ENCODE assay signal across 1 cellular context in the genomic region with DNA sequence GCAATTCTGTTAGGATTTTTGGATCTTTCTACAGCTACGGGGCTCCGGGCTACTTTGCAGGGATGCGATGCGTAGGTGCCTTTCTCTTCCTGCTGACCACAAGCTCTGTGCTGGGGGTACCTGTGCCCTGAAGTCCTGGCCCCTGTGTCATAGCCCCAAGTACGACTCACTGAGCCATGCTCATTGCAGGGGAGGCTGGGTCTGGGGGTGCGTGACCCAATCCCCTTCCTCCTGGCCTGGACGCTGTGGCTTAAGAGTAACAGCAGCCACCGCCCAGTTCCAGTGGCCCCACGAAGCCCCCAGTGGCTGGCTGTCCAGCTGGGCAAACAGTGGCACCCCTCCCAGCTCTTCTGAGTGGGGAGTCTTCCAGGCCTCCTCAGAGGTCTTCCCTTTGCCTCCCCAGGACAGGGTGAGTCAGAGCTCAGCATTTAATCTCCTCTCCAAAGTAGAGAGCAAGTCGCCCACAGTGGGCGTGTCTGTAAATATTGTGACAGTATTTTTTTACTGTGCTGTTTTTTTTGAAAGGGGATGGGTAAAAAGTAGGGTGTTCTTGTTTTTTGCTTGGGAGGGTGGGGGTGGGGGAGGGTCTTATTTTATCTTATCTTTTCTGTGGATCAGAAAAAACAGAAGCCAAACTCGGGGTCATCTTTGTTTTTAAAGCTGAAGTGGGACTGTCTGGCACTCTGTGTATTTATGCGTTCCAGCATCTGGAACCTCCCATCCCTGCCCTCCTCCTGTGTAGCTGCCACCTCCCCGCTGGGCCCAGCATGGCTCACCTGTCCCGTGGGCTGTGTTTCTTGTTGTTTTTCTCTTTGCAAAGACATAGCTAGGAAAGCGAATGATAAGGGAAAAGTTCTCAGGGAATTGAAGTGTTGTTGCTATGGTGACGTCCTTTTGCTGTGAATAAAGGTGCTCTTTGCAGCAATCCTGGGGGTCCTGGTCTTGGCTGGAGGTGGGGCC.
TF ChIP-seq lines count a peak whose summit lies in the region.

No MANE protein-coding gene starts in this region.

TF ChIP-seq in GM12878, 131 proteins besides CTCF, POLR2A, EP300 and RAD21:
- TF ChIP-seq, protein P1, sequence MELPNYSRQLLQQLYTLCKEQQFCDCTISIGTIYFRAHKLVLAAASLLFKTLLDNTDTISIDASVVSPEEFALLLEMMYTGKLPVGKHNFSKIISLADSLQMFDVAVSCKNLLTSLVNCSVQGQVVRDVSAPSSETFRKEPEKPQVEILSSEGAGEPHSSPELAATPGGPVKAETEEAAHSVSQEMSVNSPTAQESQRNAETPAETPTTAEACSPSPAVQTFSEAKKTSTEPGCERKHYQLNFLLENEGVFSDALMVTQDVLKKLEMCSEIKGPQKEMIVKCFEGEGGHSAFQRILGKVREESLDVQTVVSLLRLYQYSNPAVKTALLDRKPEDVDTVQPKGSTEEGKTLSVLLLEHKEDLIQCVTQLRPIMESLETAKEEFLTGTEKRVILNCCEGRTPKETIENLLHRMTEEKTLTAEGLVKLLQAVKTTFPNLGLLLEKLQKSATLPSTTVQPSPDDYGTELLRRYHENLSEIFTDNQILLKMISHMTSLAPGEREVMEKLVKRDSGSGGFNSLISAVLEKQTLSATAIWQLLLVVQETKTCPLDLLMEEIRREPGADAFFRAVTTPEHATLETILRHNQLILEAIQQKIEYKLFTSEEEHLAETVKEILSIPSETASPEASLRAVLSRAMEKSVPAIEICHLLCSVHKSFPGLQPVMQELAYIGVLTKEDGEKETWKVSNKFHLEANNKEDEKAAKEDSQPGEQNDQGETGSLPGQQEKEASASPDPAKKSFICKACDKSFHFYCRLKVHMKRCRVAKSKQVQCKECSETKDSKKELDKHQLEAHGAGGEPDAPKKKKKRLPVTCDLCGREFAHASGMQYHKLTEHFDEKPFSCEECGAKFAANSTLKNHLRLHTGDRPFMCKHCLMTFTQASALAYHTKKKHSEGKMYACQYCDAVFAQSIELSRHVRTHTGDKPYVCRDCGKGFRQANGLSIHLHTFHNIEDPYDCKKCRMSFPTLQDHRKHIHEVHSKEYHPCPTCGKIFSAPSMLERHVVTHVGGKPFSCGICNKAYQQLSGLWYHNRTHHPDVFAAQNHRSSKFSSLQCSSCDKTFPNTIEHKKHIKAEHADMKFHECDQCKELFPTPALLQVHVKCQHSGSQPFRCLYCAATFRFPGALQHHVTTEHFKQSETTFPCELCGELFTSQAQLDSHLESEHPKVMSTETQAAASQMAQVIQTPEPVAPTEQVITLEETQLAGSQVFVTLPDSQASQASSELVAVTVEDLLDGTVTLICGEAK (IDR thresholded peaks at IDR 0.05; ENCODE audit: borderline replicate concordance): no peak
- TF ChIP-seq, protein P2, sequence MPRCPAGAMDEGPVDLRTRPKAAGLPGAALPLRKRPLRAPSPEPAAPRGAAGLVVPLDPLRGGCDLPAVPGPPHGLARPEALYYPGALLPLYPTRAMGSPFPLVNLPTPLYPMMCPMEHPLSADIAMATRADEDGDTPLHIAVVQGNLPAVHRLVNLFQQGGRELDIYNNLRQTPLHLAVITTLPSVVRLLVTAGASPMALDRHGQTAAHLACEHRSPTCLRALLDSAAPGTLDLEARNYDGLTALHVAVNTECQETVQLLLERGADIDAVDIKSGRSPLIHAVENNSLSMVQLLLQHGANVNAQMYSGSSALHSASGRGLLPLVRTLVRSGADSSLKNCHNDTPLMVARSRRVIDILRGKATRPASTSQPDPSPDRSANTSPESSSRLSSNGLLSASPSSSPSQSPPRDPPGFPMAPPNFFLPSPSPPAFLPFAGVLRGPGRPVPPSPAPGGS (IDR thresholded peaks at IDR 0.05; ENCODE audit: borderline replicate concordance, insufficient read depth, low read depth, low read length, poor library complexity, severe bottlenecking): no peak
- TF ChIP-seq, protein P3, sequence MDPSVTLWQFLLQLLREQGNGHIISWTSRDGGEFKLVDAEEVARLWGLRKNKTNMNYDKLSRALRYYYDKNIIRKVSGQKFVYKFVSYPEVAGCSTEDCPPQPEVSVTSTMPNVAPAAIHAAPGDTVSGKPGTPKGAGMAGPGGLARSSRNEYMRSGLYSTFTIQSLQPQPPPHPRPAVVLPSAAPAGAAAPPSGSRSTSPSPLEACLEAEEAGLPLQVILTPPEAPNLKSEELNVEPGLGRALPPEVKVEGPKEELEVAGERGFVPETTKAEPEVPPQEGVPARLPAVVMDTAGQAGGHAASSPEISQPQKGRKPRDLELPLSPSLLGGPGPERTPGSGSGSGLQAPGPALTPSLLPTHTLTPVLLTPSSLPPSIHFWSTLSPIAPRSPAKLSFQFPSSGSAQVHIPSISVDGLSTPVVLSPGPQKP (IDR thresholded peaks at IDR 0.05; ENCODE audit: low read depth, low read length): no peak
- TF ChIP-seq HDAC2 (IDR thresholded peaks at IDR 0.05) (no peak), BMI1 (IDR thresholded peaks at IDR 0.05; ENCODE audit: borderline replicate concordance) (peak; percentile 50; the same call in 1 of the 2 replicates)
